1 cellular context compared by ENCODE assay signal in genomic region chr6:95577317-95578105, GRCh38.
TF ChIP-seq lines count a peak whose summit lies in the region.

MANEA (plus strand) TSS chr6:95577535; CDS start chr6:95586440, 8,905 bp downstream.

TF ChIP-seq in H1, 55 proteins besides CTCF, POLR2A, EP300 and RAD21 (continued from another document):
- peak; percentile 80 for TF ChIP-seq KDM4A (IDR thresholded peaks at IDR 0.05; ENCODE audit: low read depth, low read length, severe bottlenecking)
- TF ChIP-seq PHF8 (conservative IDR thresholded peaks at IDR 0.05; ENCODE audit: low read depth, low read length): peak; percentile 40; the same call in 1 of the 2 replicates
- no peak for TF ChIP-seq CHD2 (IDR thresholded peaks at IDR 0.05; ENCODE audit: low read length)
- TF ChIP-seq ASH2L (IDR thresholded peaks at IDR 0.05; ENCODE audit: low read length): peak; percentile 85
